1 cellular context compared by ENCODE assay signal in genomic region chr1:52686261-52686751, GRCh38.
TF ChIP-seq lines count a peak whose summit lies in the region.

No MANE protein-coding gene starts in this region.

TF ChIP-seq in GM12878, 131 proteins besides CTCF, POLR2A, EP300 and RAD21 (continued from another document):
- TF ChIP-seq SPI1 (IDR thresholded peaks at IDR 0.05; ENCODE audit: borderline replicate concordance, insufficient read depth, low read depth, low read length) = 0 out of 2 replicates have a peak, but pooled peaks have one; percentile 11
- TF ChIP-seq RELA (IDR thresholded peaks at IDR 0.05; ENCODE audit: borderline replicate concordance, partially characterized antibody) = peak; percentile 44
- TF ChIP-seq RB1 (IDR thresholded peaks at IDR 0.05; ENCODE audit: borderline replicate concordance) = peak; percentile 27; the same call in 1 of the 2 replicates
- 0 out of 2 replicates have a peak, but pooled peaks have one; percentile 39 for TF ChIP-seq ZBTB33 (IDR thresholded peaks at IDR 0.05)
- 0 out of 2 replicates have a peak, but pooled peaks have one; percentile 9 for TF ChIP-seq PKNOX1 (IDR thresholded peaks at IDR 0.05)
- TF ChIP-seq MLLT1 (IDR thresholded peaks at IDR 0.05) = 0 out of 2 replicates have a peak, but pooled peaks have one; percentile 27
- peak; percentile 94 for TF ChIP-seq ZNF384 (IDR thresholded peaks at IDR 0.05; ENCODE audit: borderline replicate concordance, low read depth, low read length)
- TF ChIP-seq YY1 (IDR thresholded peaks at IDR 0.05; ENCODE audit: low read depth, low read length) = peak; percentile 67; the same call in 1 of the 2 replicates
- TF ChIP-seq SMARCA5 (IDR thresholded peaks at IDR 0.05) = peak; percentile 67; the same call in 1 of the 2 replicates
- peak; percentile 79 for TF ChIP-seq SMC3 (IDR thresholded peaks at IDR 0.05; ENCODE audit: borderline replicate concordance, low read length)
- 0 out of 2 replicates have a peak, but pooled peaks have one; percentile 23 for TF ChIP-seq ATF7 (IDR thresholded peaks at IDR 0.05; ENCODE audit: low read depth)
- peak; percentile 30; the same call in 1 of the 2 replicates for TF ChIP-seq CREM (IDR thresholded peaks at IDR 0.05; ENCODE audit: low read depth)
